21 cellular contexts compared by ENCODE assay signal in genomic region chr1:234655328-234656069, GRCh38. TPM values are rescaled to one million over a fixed set of nuclear protein-coding genes. Genes with fewer than 3 reads are reported as not detected.
DNase-seq lines count a peak whose midpoint lies in the region; ATAC-seq and TF ChIP-seq lines count a peak whose summit lies in the region.
"Had no signal": no experiment of that assay in that cellular context is flagged by ENCODE, and none has a peak within 500 bp of the region (broad histone marks: within the 10 kb centered on the region; RNA-seq: fewer than 3 reads in every experiment).

No MANE protein-coding gene starts in this region.

- no peak overlapping the region; a peak in 1 of 4 replicates for H4K8ac ChIP-seq in IMR-90 (ENCODE audit: low read depth in 2 of 2, low read length in 2 of 2)

- no peak overlapping the region for H2AK9ac ChIP-seq in IMR-90 (replicated peaks; ENCODE audit: low read depth, low read length, poor library complexity)

- peak overlapping the region; percentile 15 for H2BK5ac ChIP-seq in IMR-90 (ENCODE audit: low read depth, low read length, poor library complexity, severe bottlenecking)

- no peak for TF ChIP-seq CTCF in BE2C (IDR thresholded peaks at IDR 0.05; ENCODE audit: low read depth, low read length)
- TF ChIP-seq CTCF in IMR-90 (conservative IDR thresholded peaks at IDR 0.05; ENCODE audit: low read depth, low read length) = no peak
- TF ChIP-seq CTCF in transverse colon (IDR thresholded peaks at IDR 0.05) = no peak

- no peaks in the 10 kb centered on the region for H3K36me3 ChIP-seq in BE2C
- no peaks in the 10 kb centered on the region for H3K36me3 ChIP-seq in IMR-90 (ENCODE audit: control insufficient read depth, insufficient read depth, low read length)
- no peaks in the 10 kb centered on the region for H3K36me3 ChIP-seq in transverse colon
- H3K36me3 ChIP-seq: ascending aorta had no signal

- H3K4ac ChIP-seq in IMR-90 (ENCODE audit: low read depth, low read length) = peak overlapping the region; percentile 81

- peaks cover 28% of the 10 kb centered on the region for H3K9me1 ChIP-seq in IMR-90 (ENCODE audit: insufficient read depth, low read length)

- H3K9me3 ChIP-seq in BE2C (no peaks in the 10 kb centered on the region), IMR-90 (ENCODE audit: control insufficient read depth, insufficient read depth, low read length) (no peaks in the 10 kb centered on the region), T-helper 17 cell (ENCODE audit: control insufficient read depth, low read length, poor library complexity, severe bottlenecking) (no peaks in the 10 kb centered on the region), transverse colon (no peaks in the 10 kb centered on the region), right cardiac atrium (ENCODE audit: control insufficient read depth, low read length) (no peaks in the 10 kb centered on the region)
- H3K9me3 ChIP-seq: ascending aorta had no signal

- H3K18ac ChIP-seq in IMR-90 (ENCODE audit: low read depth, low read length) = no peak overlapping the region

- peak overlapping the region; percentile 15; the same call in 1 of the 2 replicates for H3K14ac ChIP-seq in IMR-90 (replicated peaks; ENCODE audit: low read depth, low read length)

- intact Hi-C loops in IMR-90 (cut with micrococcal nuclease) = no loop called here
- intact Hi-C loops in transverse colon (cut with DNase I; ENCODE audit: low total_unique reads) = no loop called here
- intact Hi-C loops in right cardiac atrium (cut with DNase I) = no loop called here

- H3K9ac ChIP-seq in IMR-90 (ENCODE audit: low read depth, low read length) = no peak overlapping the region

- peak overlapping the region; percentile 49; the same call in 1 of the 2 replicates for H2BK120ac ChIP-seq in IMR-90 (ENCODE audit: low read depth, low read length)

- ATAC-seq in IMR-90 (ENCODE audit: low read depth) = no peak
- ATAC-seq in T-helper 17 cell = no peak
- ATAC-seq in right cardiac atrium = no peak
- ATAC-seq: activated CD8-positive, alpha-beta T cell treated with anti-CD3 and anti-CD28 coated beads, Interleukin-2, amount 10 ng/mL, durations not matched to agents 7 days and 5 days had no signal

- dilution Hi-C loops in IMR-90 (cut with HindIII; ENCODE audit: low sequenced_read_pairs, unreplicated experiment) = no loop called here

- no peak for TF ChIP-seq RAD21 in IMR-90 (IDR thresholded peaks at IDR 0.05; ENCODE audit: low read length)

- no peak overlapping the region for H3K4me2 ChIP-seq in IMR-90 (ENCODE audit: low read depth, low read length)

- no peak overlapping the region for H4K5ac ChIP-seq in IMR-90 (ENCODE audit: low read depth, low read length)

- H3K27me3 Mint-ChIP-seq in T-helper 17 cell = no peaks in the 10 kb centered on the region
- H3K27me3 Mint-ChIP-seq: CD4-positive, alpha-beta T cell had no signal

- no peak overlapping the region for H3K4me3 Mint-ChIP-seq in T-helper 17 cell
- H3K4me3 Mint-ChIP-seq: activated CD8-positive, alpha-beta T cell treated with anti-CD3 and anti-CD28 coated beads, Interleukin-2, amount 10 ng/mL, durations not matched to agents 7 days and 5 days; CD4-positive, alpha-beta T cell; mesothelial cell of epicardium; nephron had no signal

- BruUV-seq in IMR-90 (replicated peaks; lab: Mats Ljungman, UMichigan) = no TSS peak

- no peak overlapping the region for H3K4me3 ChIP-seq in BE2C (ENCODE audit: low read depth, low read length)
- no peak overlapping the region for H3K4me3 ChIP-seq in IMR-90 (ENCODE audit: insufficient read depth, low read depth, low read length)
- no peak overlapping the region for H3K4me3 ChIP-seq in transverse colon
- no peak overlapping the region for H3K4me3 ChIP-seq in right cardiac atrium (ENCODE audit: low read length)
- H3K4me3 ChIP-seq: ascending aorta had no signal

- no peak overlapping the region for H4K91ac ChIP-seq in IMR-90 (ENCODE audit: insufficient read depth, low read depth, low read length)

- peaks cover 10% of the 10 kb centered on the region for H3K4me1 ChIP-seq in BE2C
- H3K4me1 ChIP-seq in IMR-90 (ENCODE audit: control insufficient read depth, insufficient read depth, low read length) = peaks cover 22% of the 10 kb centered on the region
- H3K4me1 ChIP-seq in transverse colon = peaks cover 0 to 17% (median 6%) of the 10 kb centered on the region in 4 donors
- H3K4me1 ChIP-seq in right cardiac atrium (ENCODE audit: control insufficient read depth, insufficient read depth, low read length) = no peaks in the 10 kb centered on the region

- DNase-seq in BE2C (peak; percentile 31), IMR-90 (no peak), T-helper 17 cell (no peak), islet precursor cell (peak; percentile 80), GM19238 (ENCODE audit: insufficient read length, low spot score) (no peak), transverse colon (no peak), right cardiac atrium (no peak), A172 (ENCODE audit: low spot score) (no peak)
- DNase-seq: activated CD8-positive, alpha-beta T cell treated with anti-CD3 and anti-CD28 coated beads, Interleukin-2, amount 10 ng/mL, durations not matched to agents 7 days and 5 days; activated naive CD4-positive, alpha-beta T cell treated with anti-CD3 and anti-CD28 coated beads, Interleukin-2, amount 50 U/mL, for 16 hours; activated T-cell treated with anti-CD3 and anti-CD28 coated beads, Interleukin-2, amount 50 U/mL, for 48 hours; CD4-positive, alpha-beta T cell; DND-41; foreskin fibroblast; GOT3; NCI-H1694; SHP77; stimulated activated CD4-positive, alpha-beta T cell treated with anti-CD3 and anti-CD28 coated beads, Interleukin-12 subunit alpha, Interleukin-12 subunit beta, amount 100 ng/mL, for 4 hours had no signal

- no peaks in the 10 kb centered on the region for H4K20me1 ChIP-seq in IMR-90 (ENCODE audit: insufficient read depth, low read length)

- no peak overlapping the region for H3K56ac ChIP-seq in IMR-90 (ENCODE audit: extremely low read depth, insufficient read depth, low read length)

- H3K27ac ChIP-seq in IMR-90 (ENCODE audit: insufficient read depth, low read length) (no peak overlapping the region), transverse colon (no peak overlapping the region), right cardiac atrium (ENCODE audit: low read length) (no peak overlapping the region)
- H3K27ac ChIP-seq: ascending aorta had no signal

- TF ChIP-seq EP300 in transverse colon (IDR thresholded peaks at IDR 0.05; ENCODE audit: low read depth) = no peak

- TF ChIP-seq POLR2A in IMR-90 (IDR thresholded peaks at IDR 0.05; ENCODE audit: low read depth, low read length) (no peak), transverse colon (IDR thresholded peaks at IDR 0.05) (no peak)

- 66% methylated on average over 3 of the region's 8 CpGs; no CpG with 5 or more reads in 1 of the 2 experiments for WGBS in IMR-90 (ENCODE audit: extremely low coverage in 2 of 2, insufficient read length in 1 of 2), 2 experiments
- WGBS in transverse colon (ENCODE audit: low coverage in 1 of 2), 2 donors = 96 to 100% methylated on average over 4 to 8 of the region's 8 CpGs
- 86% methylated on average over 8 of the region's 8 CpGs for WGBS in right cardiac atrium

- H2BK15ac ChIP-seq in IMR-90 (ENCODE audit: low read depth, low read length) = no peak overlapping the region; the same call in 2 of the 3 replicates

- POLR2A ChIA-PET in IMR-90 (lab: Charles Lee; ENCODE audit: unreplicated experiment) = no interaction called here

- H3K36me3 Mint-ChIP-seq in T-helper 17 cell (ENCODE audit: low read depth) = no peaks in the 10 kb centered on the region
- H3K36me3 Mint-ChIP-seq: mesothelial cell of epicardium had no signal

- H3K23ac ChIP-seq in IMR-90 (ENCODE audit: low read depth, low read length) = no peak overlapping the region

- peaks cover 0 to 12% of the 10 kb centered on the region in 2 experiments; a peak in 1 of 4 replicates for H3K79me1 ChIP-seq in IMR-90 (ENCODE audit: low read depth in 1 of 2, low read length in 2 of 2)

- H2AK5ac ChIP-seq in IMR-90 (ENCODE audit: low read depth, low read length) = peak overlapping the region; percentile 63

- no peaks in the 10 kb centered on the region for H3K27me3 ChIP-seq in BE2C
- no peaks in the 10 kb centered on the region for H3K27me3 ChIP-seq in IMR-90 (ENCODE audit: control insufficient read depth, insufficient read depth, low read length)
- no peaks in the 10 kb centered on the region for H3K27me3 ChIP-seq in transverse colon
- no peaks in the 10 kb centered on the region for H3K27me3 ChIP-seq in right cardiac atrium (ENCODE audit: control insufficient read depth, insufficient read depth)
- H3K27me3 ChIP-seq: ascending aorta had no signal

- CTCF ChIA-PET in IMR-90 (lab: Yijun Ruan, JAX) = no interaction called here

- in situ Hi-C loops in IMR-90 (cut with MboI; ENCODE audit: low sequenced_read_pairs) (no loop called here), transverse colon (cut with MboI; ENCODE audit: low pct_ligation_motif_present in 1 of 4, low pct_unique_long_range_greater_than_20kb in 1 of 4, low sequenced_read_pairs in 3 of 4) (no loop called here)

- peak overlapping the region; percentile 22; the same call in 1 of the 2 replicates for H2BK20ac ChIP-seq in IMR-90 (ENCODE audit: low read depth, low read length)

- H2AFZ ChIP-seq in IMR-90 (replicated peaks; ENCODE audit: low read length, poor library complexity) = peak overlapping the region; percentile 26

- peak overlapping the region; percentile 51 for H3K27ac Mint-ChIP-seq in T-helper 17 cell
- H3K27ac Mint-ChIP-seq: activated CD8-positive, alpha-beta T cell treated with anti-CD3 and anti-CD28 coated beads, Interleukin-2, amount 10 ng/mL, durations not matched to agents 7 days and 5 days; CD4-positive, alpha-beta T cell; mesothelial cell of epicardium; nephron had no signal

- H3K4me1 Mint-ChIP-seq in T-helper 17 cell = peaks cover 6% of the 10 kb centered on the region

TF ChIP-seq in IMR-90, 13 proteins besides CTCF, POLR2A, EP300 and RAD21 (continues in another document):
- TF ChIP-seq RFX5 (IDR thresholded peaks at IDR 0.05; ENCODE audit: low read depth, low read length) = no peak
- no peak for TF ChIP-seq BHLHE40 (IDR thresholded peaks at IDR 0.05; ENCODE audit: low read depth, low read length)

RNA-seq across cellular contexts. Expression of gene IRF2BP2, which starts 45.5 kb away (rescaled TPM):
- 199 TPM for polyA plus RNA-seq in BE2C (2012; ENCODE audit: insufficient read depth, insufficient read length, low read depth)
- total RNA-seq in IMR-90 (2012; rRNA removed) = 37.2 and 47.0 TPM in 2 replicates
- polyA plus RNA-seq in IMR-90 (2012; rRNA removed) = 56.5 and 66.6 TPM in 2 replicates
- 12.6 and 82.3 TPM in 2 replicates for polyA plus RNA-seq in IMR-90 (2012; cell fraction: cytosol; rRNA removed)
- polyA plus RNA-seq in IMR-90 (2012; cell fraction: nucleus; rRNA removed; ENCODE audit: low replicate concordance) = 216 and 242 TPM in 2 replicates
- total RNA-seq in T-helper 17 cell = 100 to 1,000 TPM; 463 to 482 TPM
- total RNA-seq in transverse colon = 100 to 1,000 TPM in 1 of 4 donors, 10 to 100 TPM in 3; 82.7 to 120 (median 93.3) TPM
- 100 to 1,000 TPM in 3 of 4 donors, 10 to 100 TPM in 1; 92.3 to 123 (median 108) TPM for total RNA-seq in right cardiac atrium
- 69.3 TPM for polyA plus RNA-seq in right cardiac atrium
- total RNA-seq in A172 (2014; rRNA removed; shearing (Covaris generic)) = 50.8 and 51.3 TPM in 2 replicates

Comparison
In these comparisons a context has a peak if more than half of its experiments do, and no peak if none do; other contexts are left out.
1. DNase-seq: peak in BE2C (single experiment) and islet precursor cell (single experiment); none in IMR-90 (single experiment), T-helper 17 cell (0 of 3), GM19238 (single experiment), transverse colon (single experiment), right cardiac atrium (0 of 3) and A172 (single experiment).